In genomic region chr7:30513762-30514161, GRCh38 we compare ENCODE assay signal across 20 cellular contexts. TPM values are rescaled to one million over a fixed set of nuclear protein-coding genes. Genes with fewer than 3 reads are reported as not detected.
DNase-seq lines count a peak whose midpoint lies in the region; ATAC-seq and TF ChIP-seq lines count a peak whose summit lies in the region.
"Had no signal": no experiment of that assay in that cellular context is flagged by ENCODE, and none has a peak within 500 bp of the region (broad histone marks: within the 10 kb centered on the region; RNA-seq: fewer than 3 reads in every experiment).

No MANE protein-coding gene starts in this region.

- intact Hi-C loops in activated naive CD4-positive, alpha-beta T cell treated with anti-CD3 and anti-CD28 coated beads for 36 hours (cut with micrococcal nuclease) = no loop called here

- no peaks in the 10 kb centered on the region for H3K36me3 Mint-ChIP-seq in activated naive CD4-positive, alpha-beta T cell treated with anti-CD3 and anti-CD28 coated beads, Interleukin-2, amount 10 ng/mL, durations not matched to agents 7 days and 5 days
- H3K36me3 Mint-ChIP-seq in activated naive CD4-positive, alpha-beta T cell treated with anti-CD3 and anti-CD28 coated beads for 36 hours (ENCODE audit: low read depth) = no peaks in the 10 kb centered on the region
- H3K36me3 Mint-ChIP-seq in stimulated activated effector memory CD8-positive, alpha-beta T cell treated with anti-CD3 and anti-CD28 coated beads, Interleukin-12 subunit alpha, Interleukin-12 subunit beta, amount 100 ng/mL, for 72 hours = peaks cover 6% of the 10 kb centered on the region

- ATAC-seq in stimulated activated effector memory CD8-positive, alpha-beta T cell treated with anti-CD3 and anti-CD28 coated beads, Interleukin-12 subunit alpha, Interleukin-12 subunit beta, amount 100 ng/mL, for 72 hours = peak; percentile 78
- ATAC-seq: A549, HCT116 had no signal

- H3K9me3 ChIP-seq in HEK293 (ENCODE audit: control insufficient read depth, insufficient read depth, low read depth, low read length) = no peaks in the 10 kb centered on the region
- H3K9me3 ChIP-seq: A549 had no signal

- H3K4me3 Mint-ChIP-seq in activated naive CD4-positive, alpha-beta T cell treated with anti-CD3 and anti-CD28 coated beads, Interleukin-2, amount 10 ng/mL, durations not matched to agents 7 days and 5 days = no peak overlapping the region
- H3K4me3 Mint-ChIP-seq in activated naive CD4-positive, alpha-beta T cell treated with anti-CD3 and anti-CD28 coated beads for 36 hours = no peak overlapping the region
- no peak overlapping the region for H3K4me3 Mint-ChIP-seq in stimulated activated effector memory CD8-positive, alpha-beta T cell treated with anti-CD3 and anti-CD28 coated beads, Interleukin-12 subunit alpha, Interleukin-12 subunit beta, amount 100 ng/mL, for 72 hours
- H3K4me3 Mint-ChIP-seq: H9, HFFc6 had no signal

- CTCF ChIA-PET in activated naive CD4-positive, alpha-beta T cell treated with anti-CD3 and anti-CD28 coated beads, Interleukin-2, amount 10 ng/mL, durations not matched to agents 7 days and 5 days (lab: Charles Lee) = interaction anchor here (4.9 kb wide), 1 partner anchor 49 kb away, joined by 31 read pairs; no protein-coding TSS in a partner anchor
- CTCF ChIA-PET in activated naive CD4-positive, alpha-beta T cell treated with anti-CD3 and anti-CD28 coated beads for 36 hours (lab: Charles Lee) = interaction anchor here (1.0 to 1.9 kb wide), 4 partner anchors 35 to 52 kb away, joined by 3 to 8 read pairs (median 6); partner anchors contain the start of gene NOD1
- CTCF ChIA-PET in HEK293 (lab: Yijun Ruan, JAX) = interaction anchor here (0.8 to 3.8 kb wide), 2 partner anchors 8 to 51 kb away, joined by 6 to 39 read pairs; no protein-coding TSS in a partner anchor

- peaks cover 4% of the 10 kb centered on the region; the same call in 1 of the 2 replicates for H3K4me1 ChIP-seq in HEK293 (ENCODE audit: control insufficient read depth, insufficient read depth, low read length)
- H3K4me1 ChIP-seq: A549 had no signal

- H3K4me1 Mint-ChIP-seq in activated naive CD4-positive, alpha-beta T cell treated with anti-CD3 and anti-CD28 coated beads, Interleukin-2, amount 10 ng/mL, durations not matched to agents 7 days and 5 days = no peaks in the 10 kb centered on the region
- peaks cover 7% of the 10 kb centered on the region for H3K4me1 Mint-ChIP-seq in activated naive CD4-positive, alpha-beta T cell treated with anti-CD3 and anti-CD28 coated beads for 36 hours (ENCODE audit: low read depth)
- no peaks in the 10 kb centered on the region for H3K4me1 Mint-ChIP-seq in stimulated activated effector memory CD8-positive, alpha-beta T cell treated with anti-CD3 and anti-CD28 coated beads, Interleukin-12 subunit alpha, Interleukin-12 subunit beta, amount 100 ng/mL, for 72 hours

- POLR2A ChIA-PET in HEK293 (lab: Yijun Ruan, JAX) = no interaction called here

- H3K4me3 ChIP-seq in HEK293 (ENCODE audit: low read depth, low read length) (no peak overlapping the region), epithelial cell of esophagus (ENCODE audit: low read length) (no peak overlapping the region)
- H3K4me3 ChIP-seq: A549, GM23248 had no signal

- no peaks in the 10 kb centered on the region for H3K9me3 Mint-ChIP-seq in activated naive CD4-positive, alpha-beta T cell treated with anti-CD3 and anti-CD28 coated beads, Interleukin-2, amount 10 ng/mL, durations not matched to agents 7 days and 5 days
- no peaks in the 10 kb centered on the region for H3K9me3 Mint-ChIP-seq in activated naive CD4-positive, alpha-beta T cell treated with anti-CD3 and anti-CD28 coated beads for 36 hours
- H3K9me3 Mint-ChIP-seq in stimulated activated effector memory CD8-positive, alpha-beta T cell treated with anti-CD3 and anti-CD28 coated beads, Interleukin-12 subunit alpha, Interleukin-12 subunit beta, amount 100 ng/mL, for 72 hours = no peaks in the 10 kb centered on the region
- H3K9me3 Mint-ChIP-seq: CD4-positive, alpha-beta memory T cell; HFFc6 had no signal

- H3K36me3 ChIP-seq in HEK293 (ENCODE audit: control insufficient read depth in 2 of 2, insufficient read depth in 1 of 2, low read length in 2 of 2) = no peaks in the 10 kb centered on the region

- no peak overlapping the region for H3K27ac ChIP-seq in HEK293 (ENCODE audit: extremely low read depth, low read depth, low read length)
- H3K27ac ChIP-seq: A549, GM23248 had no signal

- peak overlapping the region; percentile 8 for H3K27ac Mint-ChIP-seq in activated naive CD4-positive, alpha-beta T cell treated with anti-CD3 and anti-CD28 coated beads, Interleukin-2, amount 10 ng/mL, durations not matched to agents 7 days and 5 days
- no peak overlapping the region for H3K27ac Mint-ChIP-seq in activated naive CD4-positive, alpha-beta T cell treated with anti-CD3 and anti-CD28 coated beads for 36 hours
- no peak overlapping the region for H3K27ac Mint-ChIP-seq in stimulated activated effector memory CD8-positive, alpha-beta T cell treated with anti-CD3 and anti-CD28 coated beads, Interleukin-12 subunit alpha, Interleukin-12 subunit beta, amount 100 ng/mL, for 72 hours
- H3K27ac Mint-ChIP-seq: H9, HFFc6 had no signal

- no peaks in the 10 kb centered on the region for H3K27me3 Mint-ChIP-seq in activated naive CD4-positive, alpha-beta T cell treated with anti-CD3 and anti-CD28 coated beads, Interleukin-2, amount 10 ng/mL, durations not matched to agents 7 days and 5 days
- no peaks in the 10 kb centered on the region for H3K27me3 Mint-ChIP-seq in activated naive CD4-positive, alpha-beta T cell treated with anti-CD3 and anti-CD28 coated beads for 36 hours (ENCODE audit: low read depth)
- H3K27me3 Mint-ChIP-seq: CD4-positive, alpha-beta memory T cell had no signal

- DNase-seq in activated naive CD4-positive, alpha-beta T cell treated with anti-CD3 and anti-CD28 coated beads, Interleukin-2, amount 10 ng/mL, durations not matched to agents 7 days and 5 days = no peak
- DNase-seq in activated naive CD4-positive, alpha-beta T cell treated with anti-CD3 and anti-CD28 coated beads for 36 hours = no peak
- DNase-seq in epithelial cell of esophagus (ENCODE audit: low read depth) (peak; percentile 56), amygdala (lab: John Stamatoyannopoulos, UW) (no peak), iPS-NIHi7 (ENCODE audit: extremely low spot score) (no peak)
- DNase-seq in stimulated activated effector memory CD8-positive, alpha-beta T cell treated with anti-CD3 and anti-CD28 coated beads, Interleukin-12 subunit alpha, Interleukin-12 subunit beta, amount 100 ng/mL, for 72 hours (ENCODE audit: low spot score in 2 of 2) = no peak
- DNase-seq: 8988T; ACHN; C1 segment of cervical spinal cord; Calu3; CD4-positive, alpha-beta memory T cell; COR-L47; DMS53; DND-41; GM23248; H9; HFFc6 had no signal

- TF ChIP-seq CTCF in HEK293 (tag by site-specific recombination; IDR thresholded peaks at IDR 0.05) (no peak), epithelial cell of esophagus (IDR thresholded peaks at IDR 0.05; ENCODE audit: insufficient read depth, low read depth, low read length, missing control alignments) (no peak)

TF ChIP-seq in HEK293, 187 proteins besides CTCF, POLR2A, EP300 and RAD21:
- no peak for TF ChIP-seq ZNF398 (tag by site-specific recombination; IDR thresholded peaks at IDR 0.05)
- TF ChIP-seq ZNF155 (tag by site-specific recombination; IDR thresholded peaks at IDR 0.05) = no peak
- TF ChIP-seq ZNF394 (tag by site-specific recombination; IDR thresholded peaks at IDR 0.05; ENCODE audit: borderline replicate concordance) = no peak
- peak; percentile 54; the same call in 1 of the 2 replicates for TF ChIP-seq KLF1 (tag by site-specific recombination; IDR thresholded peaks at IDR 0.05)
- TF ChIP-seq ZSCAN16 (tag by site-specific recombination; IDR thresholded peaks at IDR 0.05) = no peak
- TF ChIP-seq ZIC2 (tag by site-specific recombination; IDR thresholded peaks at IDR 0.05) = no peak
- TF ChIP-seq ZNF274 (IDR thresholded peaks at IDR 0.05; ENCODE audit: low read length) = no peak
- TF ChIP-seq ZNF274 (tag by site-specific recombination; IDR thresholded peaks at IDR 0.05; ENCODE audit: borderline replicate concordance) = no peak
- TF ChIP-seq KLF9 (tag by site-specific recombination; IDR thresholded peaks at IDR 0.05; ENCODE audit: low read depth) = no peak
- TF ChIP-seq KLF17 (tag by site-specific recombination; IDR thresholded peaks at IDR 0.05) = peak; percentile 31; the same call in 1 of the 2 replicates
- TF ChIP-seq ZNF302 (tag by site-specific recombination; IDR thresholded peaks at IDR 0.05; ENCODE audit: low read depth) = no peak
- TF ChIP-seq ZNF621 (tag by site-specific recombination; IDR thresholded peaks at IDR 0.05) = no peak
- TF ChIP-seq ZNF23 (tag by site-specific recombination; IDR thresholded peaks at IDR 0.05; ENCODE audit: borderline replicate concordance) = no peak
- TF ChIP-seq ZNF548 (tag by site-specific recombination; IDR thresholded peaks at IDR 0.05) = no peak
- no peak for TF ChIP-seq ZNF266 (tag by site-specific recombination; IDR thresholded peaks at IDR 0.05; ENCODE audit: low read depth)
- no peak for TF ChIP-seq ZSCAN23 (tag by site-specific recombination; IDR thresholded peaks at IDR 0.05)

RNA-seq across cellular contexts. Expression of gene GGCT, which starts 9.1 kb away (rescaled TPM):
- total RNA-seq in activated naive CD4-positive, alpha-beta T cell treated with anti-CD3 and anti-CD28 coated beads for 36 hours = 10 to 100 TPM; 83.0 to 83.8 TPM

RNA-seq across cellular contexts. Expression of gene NOD1, which starts 35.2 kb away (rescaled TPM):
- total RNA-seq in activated naive CD4-positive, alpha-beta T cell treated with anti-CD3 and anti-CD28 coated beads for 36 hours = 1 to 10 TPM; 9.2 to 9.8 TPM
